ENCODE assay signal across 21 cellular contexts in genomic region chr3:133125171-133125570, GRCh38.
"Had no signal": no experiment of that assay in that cellular context is flagged by ENCODE, and none has a peak within 500 bp of the region (broad histone marks: within the 10 kb centered on the region; RNA-seq: fewer than 3 reads in every experiment).

No MANE protein-coding gene starts in this region.

- H3K4me3 ChIP-seq: body of pancreas, cardiac muscle cell, colonic mucosa, gastrocnemius medialis, hepatocyte, left ventricle myocardium inferior, lung, testis, vagina had no signal

- H3K27ac ChIP-seq: body of pancreas, cardiac muscle cell, colonic mucosa, gastrocnemius medialis, hepatocyte, left ventricle myocardium inferior, testis, vagina, VCaP had no signal

- H3K27me3 ChIP-seq: body of pancreas, cardiac muscle cell, colonic mucosa, gastrocnemius medialis, hepatocyte, right atrium auricular region, testis, vagina had no signal

- DNase-seq: activated CD4-positive, alpha-beta T cell treated with anti-CD3 and anti-CD28 coated beads for 4 hours; activated CD4-positive, alpha-beta T cell treated with anti-CD3 and anti-CD28 coated beads, Interleukin-2, amount 50 U/mL, for 48 hours; activated CD8-positive, alpha-beta memory T cell treated with anti-CD3 and anti-CD28 coated beads for 24 hours; activated effector memory CD4-positive, alpha-beta T cell treated with Interleukin-2 at 50 U/mL for 16 hours; activated naive CD4-positive, alpha-beta T cell treated with Interleukin-2 at 50 U/mL for 16 hours; cerebellar nuclear complex; colonic mucosa; effector memory CD4-positive, alpha-beta T cell; gastrocnemius medialis; stimulated activated CD4-positive, alpha-beta T cell treated with anti-CD3 and anti-CD28 coated beads, Interleukin-15, amount 100 ng/mL, for 24 hours; stimulated activated naive CD8-positive, alpha-beta T cell treated with anti-CD3 and anti-CD28 coated beads, Interleukin-15, Interleukin-2, amounts not matched to agents 100 U/mL and 50 U/mL, for 24 hours; testis; trophoblast cell had no signal
